ENCODE assay signal across 13 cellular contexts in the genomic region with DNA sequence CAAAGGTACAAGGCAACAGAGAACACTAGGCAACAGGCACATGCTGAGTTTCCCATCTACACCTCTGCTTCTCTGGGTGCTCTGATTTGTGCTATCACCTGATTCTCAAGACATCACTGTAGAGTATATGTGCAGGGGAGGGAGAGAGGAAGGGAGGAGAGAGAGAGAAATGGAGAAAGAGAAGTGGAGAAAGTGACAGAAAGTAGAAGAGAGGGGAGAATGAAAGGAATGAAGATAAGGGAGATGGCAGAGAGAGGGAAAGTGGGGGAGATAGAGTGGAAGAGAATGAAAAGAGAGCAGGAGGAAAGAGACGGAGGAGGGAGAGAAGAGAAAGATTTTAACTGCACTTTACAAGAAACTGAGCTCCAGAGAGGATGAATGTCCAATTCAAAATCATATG.
"Had no signal": no experiment of that assay in that cellular context is flagged by ENCODE, and none has a peak within 500 bp of the region (broad histone marks: within the 10 kb centered on the region; RNA-seq: fewer than 3 reads in every experiment).

No MANE protein-coding gene starts in this region.

- H3K4me3 ChIP-seq: MG63 had no signal

- H3K9me3 ChIP-seq: MG63 had no signal

- H3K36me3 ChIP-seq: MG63 had no signal

- H3K27ac ChIP-seq: HL-60 had no signal

- DNase-seq: KG1, MG63, NCI-H1436, NCI-H187, NCI-H2029, NCI-H2081 treated with DMSO at 0.1 percent for 48 hours, NCI-H2171, NCI-H226, NCI-H774, Right ventricle myocardium superior, RPMI8226, SIG-M5 had no signal

- H3K27me3 ChIP-seq: MG63 had no signal
